ENCODE assay signal across 1 cellular context in genomic region chr11:5317301-5317700, GRCh38.
TF ChIP-seq lines count a peak whose summit lies in the region.

No MANE protein-coding gene starts in this region.

TF ChIP-seq in K562, 482 proteins besides CTCF, POLR2A, EP300 and RAD21:
- no peak for TF ChIP-seq STAT6 (CRISPR knock-in tag; IDR thresholded peaks at IDR 0.05)
- no peak for TF ChIP-seq ZNF316 (IDR thresholded peaks at IDR 0.05)
- no peak for TF ChIP-seq GMEB1 (CRISPR knock-in tag; IDR thresholded peaks at IDR 0.05)
- no peak for TF ChIP-seq YBX1 (IDR thresholded peaks at IDR 0.05)
- TF ChIP-seq CHD7 (IDR thresholded peaks at IDR 0.05; ENCODE audit: low read depth, low read length): no peak
- no peak for TF ChIP-seq GATA2 (CRISPR knock-in tag; IDR thresholded peaks at IDR 0.05)
- no peak for TF ChIP-seq GABPB1 (CRISPR knock-in tag; IDR thresholded peaks at IDR 0.05)
- TF ChIP-seq FOXK1 (CRISPR knock-in tag; IDR thresholded peaks at IDR 0.05; ENCODE audit: borderline replicate concordance): no peak
